Comparison of ENCODE assay signal across 17 cellular contexts in genomic region chr10:23927926-23928325, GRCh38.
DNase-seq lines count a peak whose midpoint lies in the region; ATAC-seq and TF ChIP-seq lines count a peak whose summit lies in the region.
"Had no signal": no experiment of that assay in that cellular context is flagged by ENCODE, and none has a peak within 500 bp of the region (broad histone marks: within the 10 kb centered on the region; RNA-seq: fewer than 3 reads in every experiment).

No MANE protein-coding gene starts in this region.

- H3K79me1 ChIP-seq in mesenchymal stem cell (replicated peaks; ENCODE audit: low read length, poor library complexity, severe bottlenecking): no peaks in the 10 kb centered on the region

- 10% methylated on average over 3 of the region's 4 CpGs for WGBS in mesenchymal stem cell

- H3K23ac ChIP-seq in mesenchymal stem cell (ENCODE audit: low read length in 2 of 2): no peak overlapping the region

- H3K4me1 ChIP-seq in right atrium auricular region (no peaks in the 10 kb centered on the region), mesenchymal stem cell (ENCODE audit: control insufficient read depth, insufficient read depth, low read depth, low read length) (no peaks in the 10 kb centered on the region)
- H3K4me1 ChIP-seq: HAP-1 had no signal

- DNase-seq in left ventricle myocardium superior (peak; percentile 29), right atrium auricular region (ENCODE audit: low spot score) (no peak), NCI-H2171 treated with DMSO at 0.1 percent for 48 hours (lab: John Stamatoyannopoulos, UW) (peak; percentile 51), mesenchymal stem cell (no peak), OCI-M2 (lab: John Stamatoyannopoulos, UW; ENCODE audit: unreplicated experiment) (no peak), cortex of kidney (lab: John Stamatoyannopoulos, UW) (no peak)
- DNase-seq: DMS79 treated with DMSO at 0.1 percent for 48 hours, IMR-90, NCI-H1048, NCI-H1436, NCI-H2029 treated with DMSO at 0.1 percent for 48 hours, NCI-H774, PC-3, RPMI8226 had no signal

- H2BK12ac ChIP-seq in mesenchymal stem cell (ENCODE audit: low read length in 2 of 2): no peak overlapping the region

- H4K8ac ChIP-seq in mesenchymal stem cell (ENCODE audit: low read length): no peak overlapping the region

- H2AFZ ChIP-seq in mesenchymal stem cell (ENCODE audit: low read depth, low read length): peak overlapping the region; percentile 72

- intact Hi-C loops in left ventricle myocardium superior (cut with micrococcal nuclease): no loop called here

- no peak overlapping the region for H3K4ac ChIP-seq in mesenchymal stem cell (ENCODE audit: low read depth in 1 of 2, low read length in 2 of 2)

- no peak overlapping the region for H3K4me3 ChIP-seq in right atrium auricular region
- H3K4me3 ChIP-seq in mesenchymal stem cell (ENCODE audit: insufficient read depth in 1 of 2, low read depth in 1 of 2, low read length in 2 of 2): no peak overlapping the region
- H3K4me3 ChIP-seq: HAP-1 had no signal

- H3K9ac ChIP-seq in mesenchymal stem cell (ENCODE audit: low read length): no peak overlapping the region

- H3K36me3 ChIP-seq in right atrium auricular region (no peaks in the 10 kb centered on the region), mesenchymal stem cell (ENCODE audit: control insufficient read depth in 1 of 2, insufficient read depth in 2 of 2, low read depth in 1 of 2, low read length in 2 of 2) (no peaks in the 10 kb centered on the region)
- H3K36me3 ChIP-seq: HAP-1 had no signal

- H3K9me3 ChIP-seq in right atrium auricular region (no peaks in the 10 kb centered on the region), mesenchymal stem cell (ENCODE audit: control insufficient read depth, low read length) (no peaks in the 10 kb centered on the region)
- H3K9me3 ChIP-seq: HAP-1 had no signal

- ATAC-seq in left ventricle myocardium superior (no peak), GM21737 (IDR thresholded peaks at IDR 0.05; ENCODE audit: unreplicated experiment) (no peak)
- ATAC-seq: PC-3 had no signal

- no peak overlapping the region for H3K27ac ChIP-seq in right atrium auricular region
- H3K27ac ChIP-seq in mesenchymal stem cell (ENCODE audit: low read length, poor library complexity, severe bottlenecking): no peak overlapping the region
- H3K27ac ChIP-seq: C4-2B had no signal

- no peak overlapping the region for H2BK120ac ChIP-seq in mesenchymal stem cell (ENCODE audit: low read depth, low read length)

- TF ChIP-seq CTCF in right atrium auricular region (IDR thresholded peaks at IDR 0.05): no peak

- H2BK5ac ChIP-seq in mesenchymal stem cell (ENCODE audit: low read depth, low read length, poor library complexity, severe bottlenecking): no peak overlapping the region

- H3K14ac ChIP-seq in mesenchymal stem cell (ENCODE audit: low read length in 2 of 2): no peak overlapping the region

- H3K27me3 ChIP-seq in right atrium auricular region (no peaks in the 10 kb centered on the region), mesenchymal stem cell (ENCODE audit: control insufficient read depth in 1 of 2, insufficient read depth in 1 of 2, low read length in 2 of 2) (peaks cover 0 to 2% of the 10 kb centered on the region in 2 experiments)

- no peak overlapping the region for H2BK15ac ChIP-seq in mesenchymal stem cell (ENCODE audit: low read depth, poor library complexity, severe bottlenecking)

- no peak overlapping the region for H3K18ac ChIP-seq in mesenchymal stem cell (ENCODE audit: low read depth in 1 of 2, low read length in 2 of 2)

- no peak overlapping the region for H2AK5ac ChIP-seq in mesenchymal stem cell (ENCODE audit: low read length, severe bottlenecking)

- no peak overlapping the region for H3K4me2 ChIP-seq in mesenchymal stem cell (ENCODE audit: low read length, poor library complexity, severe bottlenecking)

- H4K91ac ChIP-seq in mesenchymal stem cell (ENCODE audit: low read length): no peak overlapping the region

Comparison
In these comparisons a context has a peak if more than half of its experiments do, and no peak if none do; other contexts are left out.
1. DNase-seq: peak in left ventricle myocardium superior (single experiment) and NCI-H2171 treated with DMSO at 0.1 percent for 48 hours (single experiment); none in right atrium auricular region (single experiment), mesenchymal stem cell (single experiment), OCI-M2 (single experiment) and cortex of kidney (single experiment).